1 cellular context compared by ENCODE assay signal in genomic region chr4:182085051-182085480, GRCh38.
TF ChIP-seq lines count a peak whose summit lies in the region.

No MANE protein-coding gene starts in this region.

TF ChIP-seq in HEK293, 187 proteins besides CTCF, POLR2A, EP300 and RAD21 (continued from another document):
- TF ChIP-seq REPIN1 (tag by site-specific recombination; IDR thresholded peaks at IDR 0.05; ENCODE audit: low read depth), result no peak
- no peak for TF ChIP-seq ZNF391 (tag by site-specific recombination; IDR thresholded peaks at IDR 0.05; ENCODE audit: borderline replicate concordance, low read depth)
- no peak for TF ChIP-seq ZNF658 (tag by site-specific recombination; IDR thresholded peaks at IDR 0.05)
- TF ChIP-seq ZNF366 (tag by site-specific recombination; conservative IDR thresholded peaks at IDR 0.05), result no peak
- TF ChIP-seq PRDM10 (tag by site-specific recombination; IDR thresholded peaks at IDR 0.05), result no peak
- TF ChIP-seq ZNF155 (tag by site-specific recombination; IDR thresholded peaks at IDR 0.05), result no peak
